9 cellular contexts compared by ENCODE assay signal in the genomic region with DNA sequence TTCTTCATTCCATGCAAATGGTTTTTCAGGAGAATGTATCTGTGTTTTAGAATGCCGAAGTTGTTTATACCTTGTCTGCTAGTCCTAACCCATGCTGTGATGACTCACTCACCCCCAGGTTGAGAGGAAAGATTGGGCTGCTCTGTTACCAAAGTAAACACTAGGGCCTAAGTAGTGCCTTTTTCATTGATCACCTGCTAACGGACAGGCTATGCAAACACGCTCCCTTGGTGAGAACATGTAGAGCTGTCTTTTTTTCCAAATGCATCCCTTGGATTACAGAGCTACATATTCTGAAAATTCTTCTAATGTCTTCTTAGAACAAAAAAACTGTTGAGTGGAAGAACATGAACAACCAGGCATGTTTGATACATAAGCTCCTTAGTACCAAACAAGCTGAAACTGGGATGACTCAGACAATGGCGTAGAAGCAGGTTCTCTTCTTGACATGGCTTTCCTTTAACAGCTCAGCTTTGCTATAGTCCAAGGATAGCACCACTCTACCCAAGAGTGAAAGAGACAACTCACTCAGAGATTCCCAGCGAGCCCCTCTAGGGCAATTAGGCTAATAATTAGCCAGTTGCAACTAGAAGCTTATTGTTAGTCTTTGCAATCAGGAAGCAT. TPM values are rescaled to one million over a fixed set of nuclear protein-coding genes. Genes with fewer than 3 reads are reported as not detected.
A peak's percentile ranks its signal among the peaks of the same experiment; 100 is the strongest.
DNase-seq lines count a peak whose midpoint lies in the region; ATAC-seq and TF ChIP-seq lines count a peak whose summit lies in the region.
"Had no signal": no experiment of that assay in that cellular context is flagged by ENCODE, and none has a peak within 500 bp of the region (broad histone marks: within the 10 kb centered on the region; RNA-seq: fewer than 3 reads in every experiment).

No MANE protein-coding gene starts in this region.

- H3K36me3 ChIP-seq in NT2/D1 (ENCODE audit: insufficient read depth, insufficient read length, low read length) (peaks cover 14% of the 10 kb centered on the region), OCI-LY7 (ENCODE audit: insufficient read depth, low read length) (no peaks in the 10 kb centered on the region)
- H3K36me3 ChIP-seq: adrenal gland had no signal

- H3K9me3 ChIP-seq in NT2/D1 (ENCODE audit: insufficient read depth, low read length) (no peaks in the 10 kb centered on the region), OCI-LY7 (ENCODE audit: low read length) (no peaks in the 10 kb centered on the region)
- H3K9me3 ChIP-seq: adrenal gland had no signal

- no peaks in the 10 kb centered on the region for H3K27me3 ChIP-seq in NT2/D1 (ENCODE audit: insufficient read depth, insufficient read length)
- H3K27me3 ChIP-seq: adrenal gland had no signal

- DNase-seq in HT-29 (ENCODE audit: low spot score) (peak; percentile 76), NT2/D1 (ENCODE audit: low read depth, low spot score) (peak; percentile 77), foreskin melanocyte (peak; percentile 28), smooth muscle cell of the brain vasculature (ENCODE audit: low read depth, low spot score) (peak; percentile 79), OCI-LY7 (ENCODE audit: low spot score) (no peak), NAMALWA (ENCODE audit: low spot score) (no peak)
- DNase-seq: activated CD4-positive, CD25-positive, alpha-beta regulatory T cell; adrenal gland had no signal

- H3K4me3 ChIP-seq in NT2/D1 (ENCODE audit: insufficient read length, low read depth) (no peak overlapping the region), OCI-LY7 (ENCODE audit: low read depth, low read length, poor library complexity, severe bottlenecking) (no peak overlapping the region)
- H3K4me3 ChIP-seq: adrenal gland had no signal

- H3K79me2 ChIP-seq in OCI-LY7 (ENCODE audit: insufficient read depth, low read depth, low read length): no peaks in the 10 kb centered on the region

- no peaks in the 10 kb centered on the region for H4K20me1 ChIP-seq in OCI-LY7 (ENCODE audit: insufficient read depth, low read length)

- no peak overlapping the region for H3K9ac ChIP-seq in NT2/D1 (ENCODE audit: insufficient read length, low read depth)

- TF ChIP-seq CTCF in OCI-LY7 (conservative IDR thresholded peaks at IDR 0.05; ENCODE audit: low read length): no peak

- no peak overlapping the region for H2AFZ ChIP-seq in OCI-LY7 (ENCODE audit: low read length)

- H3K4me2 ChIP-seq in OCI-LY7 (ENCODE audit: low read length): no peak overlapping the region

- POLR2A ChIA-PET in OCI-LY7 (lab: Charles Lee): interaction anchor here (1.0 kb wide), 1 partner anchor 28 kb away, joined by 6 read pairs; no protein-coding TSS in a partner anchor

- intact Hi-C loops in OCI-LY7 (cut with micrococcal nuclease; ENCODE audit: unreplicated experiment): no loop called here

- H3K27ac ChIP-seq in OCI-LY7 (ENCODE audit: low read depth, low read length, poor library complexity, severe bottlenecking): no peak overlapping the region
- H3K27ac ChIP-seq: adrenal gland had no signal

- H3K9me2 ChIP-seq in OCI-LY7 (ENCODE audit: insufficient read depth, low read length): no peaks in the 10 kb centered on the region

- H3K4me1 ChIP-seq in NT2/D1 (ENCODE audit: insufficient read depth, insufficient read length) (no peaks in the 10 kb centered on the region), OCI-LY7 (ENCODE audit: insufficient read depth, low read length, poor library complexity, severe bottlenecking) (no peaks in the 10 kb centered on the region)

- CTCF ChIA-PET in OCI-LY7 (lab: Charles Lee; ENCODE audit: unreplicated experiment): no interaction called here

- no peak for ATAC-seq in GM18519 (IDR thresholded peaks at IDR 0.05; ENCODE audit: low FRiP score, unreplicated experiment)

- BruUV-seq in OCI-LY7 (replicated peaks; lab: Mats Ljungman, UMichigan): no TSS peak

RNA-seq across cellular contexts. Expression of a gene that starts 20.5 kb away (rescaled TPM):
- total RNA-seq in HT-29 (2014; rRNA removed; shearing (Covaris generic)): 69.0 and 71.2 TPM in 2 replicates
- total RNA-seq in OCI-LY7 (2014; rRNA removed; shearing (Covaris generic)): not detected in 2 replicates
- total RNA-seq in OCI-LY7 (2022): not detected in 2 replicates

Comparison
In these comparisons a context has a peak if more than half of its experiments do, and no peak if none do; other contexts are left out.
1. DNase-seq: peak in HT-29 (single experiment), NT2/D1 (single experiment), foreskin melanocyte (single experiment) and smooth muscle cell of the brain vasculature (single experiment); none in OCI-LY7 (single experiment) and NAMALWA (single experiment).
2. RNA of a gene that starts 20.5 kb away (total RNA-seq): 69.0 to 71.2 TPM in HT-29; not detected in OCI-LY7; every median in the first group is over 10 times any median in the second.